In the genomic region with DNA sequence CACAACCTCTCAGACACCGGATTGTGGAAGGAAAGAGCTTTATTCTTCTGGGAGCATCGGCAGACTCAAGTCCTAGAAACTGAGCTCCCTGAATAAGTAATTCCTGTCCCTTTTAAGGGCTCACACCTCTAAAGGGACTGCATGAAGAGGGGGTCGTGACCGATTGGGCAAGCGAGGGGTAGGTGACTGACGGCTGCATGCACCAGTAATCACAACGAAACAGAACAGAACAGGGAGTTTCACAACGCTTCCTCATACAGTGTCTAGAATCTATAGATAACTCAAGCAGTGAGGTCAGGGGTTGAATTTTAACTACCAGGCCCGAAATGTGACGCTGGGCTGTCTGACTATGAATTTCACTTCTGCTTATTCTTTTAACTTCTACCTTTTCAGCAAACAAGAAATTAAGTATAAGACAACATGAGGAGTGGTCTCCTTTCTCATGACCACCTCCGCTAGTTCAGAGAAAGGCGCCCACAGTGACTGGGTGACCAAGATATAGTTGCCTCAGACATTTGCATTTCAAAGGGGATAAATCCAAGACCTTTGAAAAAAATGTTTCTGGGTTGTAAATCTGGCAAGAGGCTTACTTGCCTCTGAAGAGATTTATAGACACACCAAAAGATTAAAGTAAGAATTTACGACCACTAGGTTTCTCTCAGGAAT, we compare ENCODE assay signal across 9 cellular contexts.
DNase-seq lines count a peak whose midpoint lies in the region; ATAC-seq, FAIRE-seq and TF ChIP-seq lines count a peak whose summit lies in the region.
"Had no signal": no experiment of that assay in that cellular context is flagged by ENCODE, and none has a peak within 500 bp of the region (broad histone marks: within the 10 kb centered on the region; RNA-seq: fewer than 3 reads in every experiment).

No MANE protein-coding gene starts in this region.

- peak; percentile 98 for ATAC-seq in HG02981 (IDR thresholded peaks at IDR 0.05; ENCODE audit: unreplicated experiment)
- ATAC-seq in stimulated activated memory B cell treated with anti-CD40 and anti-IgM and Interleukin-4, amounts not matched to agents 10 μg/mL and 1 μg/mL and 100 μg/mL, for 72 hours, result peak; percentile 99

- no peaks in the 10 kb centered on the region for H3K36me3 ChIP-seq in OCI-LY7 (ENCODE audit: insufficient read depth, low read length)

- H3K9me3 Mint-ChIP-seq in stimulated activated memory B cell treated with anti-CD40 and anti-IgM and Interleukin-4, amounts not matched to agents 10 μg/mL and 1 μg/mL and 100 μg/mL, for 72 hours, result peaks cover 12% of the 10 kb centered on the region

- no peak for TF ChIP-seq CTCF in OCI-LY7 (conservative IDR thresholded peaks at IDR 0.05; ENCODE audit: low read length)

- H4K20me1 ChIP-seq in OCI-LY7 (ENCODE audit: insufficient read depth, low read length), result no peaks in the 10 kb centered on the region

- BruUV-seq in OCI-LY7 (replicated peaks; lab: Mats Ljungman, UMichigan), result no TSS peak

- H3K4me3 ChIP-seq in OCI-LY7 (ENCODE audit: low read depth, low read length, poor library complexity, severe bottlenecking), result peak overlapping the region; percentile 58

- H3K27ac Mint-ChIP-seq in stimulated activated memory B cell treated with anti-CD40 and anti-IgM and Interleukin-4, amounts not matched to agents 10 μg/mL and 1 μg/mL and 100 μg/mL, for 72 hours, result peak overlapping the region; percentile 98
- H3K27ac Mint-ChIP-seq: activated CD4-positive, alpha-beta T cell treated with anti-CD3 and anti-CD28 coated beads, Interleukin-2, amount 10 ng/mL, durations not matched to agents 24 days and 14 days had no signal

- H3K4me3 Mint-ChIP-seq in stimulated activated memory B cell treated with anti-CD40 and anti-IgM and Interleukin-4, amounts not matched to agents 10 μg/mL and 1 μg/mL and 100 μg/mL, for 72 hours, result peak overlapping the region; percentile 67
- H3K4me3 Mint-ChIP-seq: activated CD4-positive, alpha-beta T cell treated with anti-CD3 and anti-CD28 coated beads, Interleukin-2, amount 10 ng/mL, durations not matched to agents 24 days and 14 days had no signal

- H3K79me2 ChIP-seq in OCI-LY7 (ENCODE audit: insufficient read depth, low read depth, low read length), result no peaks in the 10 kb centered on the region

- H3K9me2 ChIP-seq in OCI-LY7 (ENCODE audit: insufficient read depth, low read length), result no peaks in the 10 kb centered on the region

- peaks cover 37% of the 10 kb centered on the region for H3K4me1 ChIP-seq in OCI-LY7 (ENCODE audit: insufficient read depth, low read length, poor library complexity, severe bottlenecking)

- H3K9me3 ChIP-seq in OCI-LY7 (ENCODE audit: low read length), result no peaks in the 10 kb centered on the region

- H3K36me3 Mint-ChIP-seq in stimulated activated memory B cell treated with anti-CD40 and anti-IgM and Interleukin-4, amounts not matched to agents 10 μg/mL and 1 μg/mL and 100 μg/mL, for 72 hours, result peaks cover 12% of the 10 kb centered on the region

- peaks cover 42% of the 10 kb centered on the region for H3K4me1 Mint-ChIP-seq in stimulated activated memory B cell treated with anti-CD40 and anti-IgM and Interleukin-4, amounts not matched to agents 10 μg/mL and 1 μg/mL and 100 μg/mL, for 72 hours
- H3K4me1 Mint-ChIP-seq: activated CD4-positive, alpha-beta T cell treated with anti-CD3 and anti-CD28 coated beads, Interleukin-2, amount 10 ng/mL, durations not matched to agents 24 days and 14 days had no signal

- CTCF ChIA-PET in OCI-LY7 (lab: Charles Lee; ENCODE audit: unreplicated experiment), result no interaction called here

- DNase-seq in GM19239 (ENCODE audit: insufficient read length, low spot score) (peak; percentile 48), OCI-LY7 (ENCODE audit: low spot score) (peak; percentile 89), DMS53 (lab: John Stamatoyannopoulos, UW) (no peak), glomerular visceral epithelial cell (ENCODE audit: extremely low spot score) (no peak), NCI-H526 (lab: John Stamatoyannopoulos, UW) (no peak)
- no peak for DNase-seq in activated T-cell treated with anti-CD3 and anti-CD28 coated beads, Interleukin-2, amount 50 U/mL, for 1 hour
- DNase-seq: activated CD4-positive, alpha-beta T cell treated with anti-CD3 and anti-CD28 coated beads, Interleukin-2, amount 10 ng/mL, durations not matched to agents 24 days and 14 days had no signal

- peak overlapping the region; percentile 74 for H3K27ac ChIP-seq in OCI-LY7 (ENCODE audit: low read depth, low read length, poor library complexity, severe bottlenecking)

- peak overlapping the region; percentile 67 for H3K4me2 ChIP-seq in OCI-LY7 (ENCODE audit: low read length)

- H2AFZ ChIP-seq in OCI-LY7 (ENCODE audit: low read length), result peak overlapping the region; percentile 70

- no peaks in the 10 kb centered on the region for H3K27me3 Mint-ChIP-seq in stimulated activated memory B cell treated with anti-CD40 and anti-IgM and Interleukin-4, amounts not matched to agents 10 μg/mL and 1 μg/mL and 100 μg/mL, for 72 hours
- H3K27me3 Mint-ChIP-seq: activated CD4-positive, alpha-beta T cell treated with anti-CD3 and anti-CD28 coated beads, Interleukin-2, amount 10 ng/mL, durations not matched to agents 24 days and 14 days had no signal

- POLR2A ChIA-PET in OCI-LY7 (lab: Charles Lee), result interaction anchor here (0.9 to 1.3 kb wide), 3 partner anchors 13 to 30 kb away, joined by 3 to 4 read pairs (median 3); no protein-coding TSS in a partner anchor

- intact Hi-C loops in OCI-LY7 (cut with micrococcal nuclease; ENCODE audit: unreplicated experiment), result no loop called here

- FAIRE-seq in GM19239 (lab: Jason Lieb, UNC), result peak; percentile 100

Comparison
In these comparisons a context has a peak if more than half of its experiments do, and no peak if none do; other contexts are left out.
1. DNase-seq: peak in GM19239 (single experiment) and OCI-LY7 (single experiment); none in DMS53 (single experiment), glomerular visceral epithelial cell (single experiment), activated T-cell treated with anti-CD3 and anti-CD28 coated beads, Interleukin-2, amount 50 U/mL, for 1 hour (single experiment) and NCI-H526 (0 of 2).